Comparison of ENCODE assay signal across 1 cellular context in the genomic region with DNA sequence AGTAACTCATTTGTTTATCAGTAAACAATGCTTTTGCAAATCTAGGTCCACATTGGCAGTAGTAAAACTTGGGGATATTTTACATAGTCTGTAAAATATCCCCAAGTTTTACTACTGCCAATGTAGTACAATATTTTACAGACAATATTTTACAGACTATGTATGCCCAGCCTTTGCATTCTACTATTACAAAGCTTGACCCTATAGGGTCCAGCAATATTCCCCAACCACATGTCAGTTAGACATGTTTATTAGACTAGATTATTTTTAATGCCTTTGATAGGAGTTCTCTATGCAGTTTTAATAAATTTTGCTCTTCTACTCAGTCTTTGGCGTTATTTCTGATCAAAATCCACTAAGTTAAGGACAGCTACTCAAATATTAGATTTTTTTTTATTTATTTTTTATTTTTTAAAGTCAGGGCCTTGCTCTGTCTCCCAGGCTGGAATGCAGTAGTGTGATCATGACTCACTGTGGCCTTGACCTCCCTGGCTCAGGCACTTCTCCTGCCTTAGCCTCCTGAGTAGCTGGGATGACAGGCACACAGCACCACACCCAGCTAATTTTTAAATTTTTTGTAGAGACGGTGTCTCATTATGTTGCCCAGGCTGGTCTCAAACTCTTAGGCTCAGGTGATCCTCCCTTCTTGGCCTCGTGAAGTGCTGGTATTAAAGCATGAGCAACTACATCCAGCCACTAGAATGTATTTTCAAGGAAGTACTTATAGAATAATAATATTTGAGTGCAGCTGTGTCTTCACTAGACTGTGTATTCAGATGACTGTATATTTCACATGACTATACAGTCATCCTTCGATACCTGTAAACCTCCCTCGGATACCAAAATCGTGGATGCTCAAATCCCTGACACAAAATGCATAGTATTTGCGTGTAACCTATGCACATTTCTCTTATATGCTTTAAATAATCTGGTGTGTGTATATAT.
TF ChIP-seq lines count a peak whose summit lies in the region.

No MANE protein-coding gene starts in this region.

TF ChIP-seq in HepG2, 621 proteins besides CTCF, POLR2A, EP300 and RAD21 (continued from another document):
- TF ChIP-seq MXI1 (IDR thresholded peaks at IDR 0.05; ENCODE audit: borderline replicate concordance, low read depth, low read length) (no peak; the same call in 2 of the 3 replicates), MEIS2 (CRISPR knock-in tag; IDR thresholded peaks at IDR 0.05) (no peak), NR2F6 (IDR thresholded peaks at IDR 0.05) (peak; percentile 91), NR2F6 (CRISPR knock-in tag; IDR thresholded peaks at IDR 0.05) (peak; percentile 95), POLR2AphosphoS2 (IDR thresholded peaks at IDR 0.05; ENCODE audit: low read depth, low read length) (no peak)
- TF ChIP-seq, protein P1, sequence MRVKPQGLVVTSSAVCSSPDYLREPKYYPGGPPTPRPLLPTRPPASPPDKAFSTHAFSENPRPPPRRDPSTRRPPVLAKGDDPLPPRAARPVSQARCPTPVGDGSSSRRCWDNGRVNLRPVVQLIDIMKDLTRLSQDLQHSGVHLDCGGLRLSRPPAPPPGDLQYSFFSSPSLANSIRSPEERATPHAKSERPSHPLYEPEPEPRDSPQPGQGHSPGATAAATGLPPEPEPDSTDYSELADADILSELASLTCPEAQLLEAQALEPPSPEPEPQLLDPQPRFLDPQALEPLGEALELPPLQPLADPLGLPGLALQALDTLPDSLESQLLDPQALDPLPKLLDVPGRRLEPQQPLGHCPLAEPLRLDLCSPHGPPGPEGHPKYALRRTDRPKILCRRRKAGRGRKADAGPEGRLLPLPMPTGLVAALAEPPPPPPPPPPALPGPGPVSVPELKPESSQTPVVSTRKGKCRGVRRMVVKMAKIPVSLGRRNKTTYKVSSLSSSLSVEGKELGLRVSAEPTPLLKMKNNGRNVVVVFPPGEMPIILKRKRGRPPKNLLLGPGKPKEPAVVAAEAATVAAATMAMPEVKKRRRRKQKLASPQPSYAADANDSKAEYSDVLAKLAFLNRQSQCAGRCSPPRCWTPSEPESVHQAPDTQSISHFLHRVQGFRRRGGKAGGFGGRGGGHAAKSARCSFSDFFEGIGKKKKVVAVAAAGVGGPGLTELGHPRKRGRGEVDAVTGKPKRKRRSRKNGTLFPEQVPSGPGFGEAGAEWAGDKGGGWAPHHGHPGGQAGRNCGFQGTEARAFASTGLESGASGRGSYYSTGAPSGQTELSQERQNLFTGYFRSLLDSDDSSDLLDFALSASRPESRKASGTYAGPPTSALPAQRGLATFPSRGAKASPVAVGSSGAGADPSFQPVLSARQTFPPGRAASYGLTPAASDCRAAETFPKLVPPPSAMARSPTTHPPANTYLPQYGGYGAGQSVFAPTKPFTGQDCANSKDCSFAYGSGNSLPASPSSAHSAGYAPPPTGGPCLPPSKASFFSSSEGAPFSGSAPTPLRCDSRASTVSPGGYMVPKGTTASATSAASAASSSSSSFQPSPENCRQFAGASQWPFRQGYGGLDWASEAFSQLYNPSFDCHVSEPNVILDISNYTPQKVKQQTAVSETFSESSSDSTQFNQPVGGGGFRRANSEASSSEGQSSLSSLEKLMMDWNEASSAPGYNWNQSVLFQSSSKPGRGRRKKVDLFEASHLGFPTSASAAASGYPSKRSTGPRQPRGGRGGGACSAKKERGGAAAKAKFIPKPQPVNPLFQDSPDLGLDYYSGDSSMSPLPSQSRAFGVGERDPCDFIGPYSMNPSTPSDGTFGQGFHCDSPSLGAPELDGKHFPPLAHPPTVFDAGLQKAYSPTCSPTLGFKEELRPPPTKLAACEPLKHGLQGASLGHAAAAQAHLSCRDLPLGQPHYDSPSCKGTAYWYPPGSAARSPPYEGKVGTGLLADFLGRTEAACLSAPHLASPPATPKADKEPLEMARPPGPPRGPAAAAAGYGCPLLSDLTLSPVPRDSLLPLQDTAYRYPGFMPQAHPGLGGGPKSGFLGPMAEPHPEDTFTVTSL (CRISPR knock-in tag; IDR thresholded peaks at IDR 0.05; ENCODE audit: borderline replicate concordance) = peak; percentile 36; the same call in 1 of the 2 replicates
